1 cellular context compared by ENCODE assay signal in the genomic region with DNA sequence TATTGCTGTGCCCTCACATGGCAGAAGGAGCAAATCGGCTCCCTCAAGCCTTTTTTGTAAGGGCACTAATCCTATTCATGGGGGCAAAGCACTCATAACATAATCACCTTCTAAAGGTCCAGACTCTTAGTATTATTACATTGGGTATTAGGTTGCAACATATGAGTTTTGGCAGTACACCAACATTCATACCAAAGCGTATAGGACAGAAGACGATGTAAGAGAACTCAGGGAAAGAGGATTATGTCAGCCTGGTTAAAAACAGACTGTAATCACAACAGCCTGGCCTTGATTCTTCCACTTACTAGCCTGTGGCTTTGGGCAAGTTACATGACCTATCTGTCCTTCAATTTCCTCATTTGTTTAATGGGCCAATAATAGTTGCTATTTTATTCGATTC.
TF ChIP-seq lines count a peak whose summit lies in the region.

No MANE protein-coding gene starts in this region.

TF ChIP-seq in GM23338, 12 proteins besides CTCF, POLR2A, EP300 and RAD21 (continued from another document):
- TF ChIP-seq CREB1 (CRISPR knock-in tag; IDR thresholded peaks at IDR 0.05; ENCODE audit: low read depth) (no peak), JUNB (IDR thresholded peaks at IDR 0.05; ENCODE audit: unreplicated experiment) (no peak), ZNF331 (CRISPR knock-in tag; IDR thresholded peaks at IDR 0.05; ENCODE audit: low read depth) (no peak)
- TF ChIP-seq, protein P1, sequence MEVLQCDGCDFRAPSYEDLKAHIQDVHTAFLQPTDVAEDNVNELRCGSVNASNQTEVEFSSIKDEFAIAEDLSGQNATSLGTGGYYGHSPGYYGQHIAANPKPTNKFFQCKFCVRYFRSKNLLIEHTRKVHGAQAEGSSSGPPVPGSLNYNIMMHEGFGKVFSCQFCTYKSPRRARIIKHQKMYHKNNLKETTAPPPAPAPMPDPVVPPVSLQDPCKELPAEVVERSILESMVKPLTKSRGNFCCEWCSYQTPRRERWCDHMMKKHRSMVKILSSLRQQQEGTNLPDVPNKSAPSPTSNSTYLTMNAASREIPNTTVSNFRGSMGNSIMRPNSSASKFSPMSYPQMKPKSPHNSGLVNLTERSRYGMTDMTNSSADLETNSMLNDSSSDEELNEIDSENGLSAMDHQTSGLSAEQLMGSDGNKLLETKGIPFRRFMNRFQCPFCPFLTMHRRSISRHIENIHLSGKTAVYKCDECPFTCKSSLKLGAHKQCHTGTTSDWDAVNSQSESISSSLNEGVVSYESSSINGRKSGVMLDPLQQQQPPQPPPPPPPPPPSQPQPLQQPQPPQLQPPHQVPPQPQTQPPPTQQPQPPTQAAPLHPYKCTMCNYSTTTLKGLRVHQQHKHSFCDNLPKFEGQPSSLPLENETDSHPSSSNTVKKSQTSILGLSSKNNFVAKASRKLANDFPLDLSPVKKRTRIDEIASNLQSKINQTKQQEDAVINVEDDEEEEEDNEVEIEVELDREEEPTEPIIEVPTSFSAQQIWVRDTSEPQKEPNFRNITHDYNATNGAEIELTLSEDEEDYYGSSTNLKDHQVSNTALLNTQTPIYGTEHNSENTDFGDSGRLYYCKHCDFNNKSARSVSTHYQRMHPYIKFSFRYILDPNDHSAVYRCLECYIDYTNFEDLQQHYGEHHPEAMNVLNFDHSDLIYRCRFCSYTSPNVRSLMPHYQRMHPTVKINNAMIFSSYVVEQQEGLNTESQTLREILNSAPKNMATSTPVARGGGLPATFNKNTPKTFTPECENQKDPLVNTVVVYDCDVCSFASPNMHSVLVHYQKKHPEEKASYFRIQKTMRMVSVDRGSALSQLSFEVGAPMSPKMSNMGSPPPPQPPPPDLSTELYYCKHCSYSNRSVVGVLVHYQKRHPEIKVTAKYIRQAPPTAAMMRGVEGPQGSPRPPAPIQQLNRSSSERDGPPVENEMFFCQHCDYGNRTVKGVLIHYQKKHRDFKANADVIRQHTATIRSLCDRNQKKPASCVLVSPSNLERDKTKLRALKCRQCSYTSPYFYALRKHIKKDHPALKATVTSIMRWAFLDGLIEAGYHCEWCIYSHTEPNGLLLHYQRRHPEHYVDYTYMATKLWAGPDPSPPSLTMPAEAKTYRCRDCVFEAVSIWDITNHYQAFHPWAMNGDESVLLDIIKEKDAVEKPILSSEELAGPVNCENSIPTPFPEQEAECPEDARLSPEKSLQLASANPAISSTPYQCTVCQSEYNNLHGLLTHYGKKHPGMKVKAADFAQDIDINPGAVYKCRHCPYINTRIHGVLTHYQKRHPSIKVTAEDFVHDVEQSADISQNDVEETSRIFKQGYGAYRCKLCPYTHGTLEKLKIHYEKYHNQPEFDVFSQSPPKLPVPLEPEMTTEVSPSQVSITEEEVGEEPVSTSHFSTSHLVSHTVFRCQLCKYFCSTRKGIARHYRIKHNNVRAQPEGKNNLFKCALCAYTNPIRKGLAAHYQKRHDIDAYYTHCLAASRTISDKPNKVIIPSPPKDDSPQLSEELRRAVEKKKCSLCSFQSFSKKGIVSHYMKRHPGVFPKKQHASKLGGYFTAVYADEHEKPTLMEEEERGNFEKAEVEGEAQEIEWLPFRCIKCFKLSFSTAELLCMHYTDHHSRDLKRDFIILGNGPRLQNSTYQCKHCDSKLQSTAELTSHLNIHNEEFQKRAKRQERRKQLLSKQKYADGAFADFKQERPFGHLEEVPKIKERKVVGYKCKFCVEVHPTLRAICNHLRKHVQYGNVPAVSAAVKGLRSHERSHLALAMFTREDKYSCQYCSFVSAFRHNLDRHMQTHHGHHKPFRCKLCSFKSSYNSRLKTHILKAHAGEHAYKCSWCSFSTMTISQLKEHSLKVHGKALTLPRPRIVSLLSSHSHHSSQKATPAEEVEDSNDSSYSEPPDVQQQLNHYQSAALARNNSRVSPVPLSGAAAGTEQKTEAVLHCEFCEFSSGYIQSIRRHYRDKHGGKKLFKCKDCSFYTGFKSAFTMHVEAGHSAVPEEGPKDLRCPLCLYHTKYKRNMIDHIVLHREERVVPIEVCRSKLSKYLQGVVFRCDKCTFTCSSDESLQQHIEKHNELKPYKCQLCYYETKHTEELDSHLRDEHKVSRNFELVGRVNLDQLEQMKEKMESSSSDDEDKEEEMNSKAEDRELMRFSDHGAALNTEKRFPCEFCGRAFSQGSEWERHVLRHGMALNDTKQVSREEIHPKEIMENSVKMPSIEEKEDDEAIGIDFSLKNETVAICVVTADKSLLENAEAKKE (CRISPR knock-in tag; IDR thresholded peaks at IDR 0.05) = no peak
- TF ChIP-seq, protein P2, sequence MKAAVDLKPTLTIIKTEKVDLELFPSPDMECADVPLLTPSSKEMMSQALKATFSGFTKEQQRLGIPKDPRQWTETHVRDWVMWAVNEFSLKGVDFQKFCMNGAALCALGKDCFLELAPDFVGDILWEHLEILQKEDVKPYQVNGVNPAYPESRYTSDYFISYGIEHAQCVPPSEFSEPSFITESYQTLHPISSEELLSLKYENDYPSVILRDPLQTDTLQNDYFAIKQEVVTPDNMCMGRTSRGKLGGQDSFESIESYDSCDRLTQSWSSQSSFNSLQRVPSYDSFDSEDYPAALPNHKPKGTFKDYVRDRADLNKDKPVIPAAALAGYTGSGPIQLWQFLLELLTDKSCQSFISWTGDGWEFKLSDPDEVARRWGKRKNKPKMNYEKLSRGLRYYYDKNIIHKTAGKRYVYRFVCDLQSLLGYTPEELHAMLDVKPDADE (IDR thresholded peaks at IDR 0.05) = no peak
